In genomic region chr22:47127441-47127871, GRCh38 we compare ENCODE assay signal across 18 cellular contexts.
DNase-seq lines count a peak whose midpoint lies in the region; ATAC-seq and TF ChIP-seq lines count a peak whose summit lies in the region.
"Had no signal": no experiment of that assay in that cellular context is flagged by ENCODE, and none has a peak within 500 bp of the region (broad histone marks: within the 10 kb centered on the region; RNA-seq: fewer than 3 reads in every experiment).

No MANE protein-coding gene starts in this region.

- no peak overlapping the region for H3K27ac Mint-ChIP-seq in chondrocyte (ENCODE audit: unreplicated experiment)
- H3K27ac Mint-ChIP-seq: CD8-positive, alpha-beta T cell; GM23338 had no signal

- intact Hi-C loops in Right ventricle myocardium superior (cut with DNase I) = no loop called here
- intact Hi-C loops in heart right ventricle (cut with DNase I) = no loop called here
- intact Hi-C loops in aorta (cut with DNase I) = no loop called here
- intact Hi-C loops in breast epithelium (cut with DNase I; ENCODE audit: low total_unique reads) = no loop called here

- H3K4me3 Mint-ChIP-seq in chondrocyte (ENCODE audit: unreplicated experiment) = no peak overlapping the region
- H3K4me3 Mint-ChIP-seq: CD8-positive, alpha-beta T cell; GM23338 had no signal

- 97% methylated on average over 15 of the region's 15 CpGs for WGBS in heart right ventricle, 2 donors
- 95 to 96% methylated on average over 15 of the region's 15 CpGs for WGBS in aorta, 2 donors

- no peaks in the 10 kb centered on the region for H3K79me2 ChIP-seq in osteoblast (ENCODE audit: insufficient read depth, low read length)

- H3K9me3 Mint-ChIP-seq in chondrocyte (ENCODE audit: low read depth) = no peaks in the 10 kb centered on the region
- H3K9me3 Mint-ChIP-seq: CD8-positive, alpha-beta T cell; GM23338 had no signal

- peaks cover 8% of the 10 kb centered on the region for H4K20me1 ChIP-seq in osteoblast (ENCODE audit: insufficient read depth, low read length)

- TF ChIP-seq POLR2A in breast epithelium (IDR thresholded peaks at IDR 0.05) = no peak

- H3K9me3 ChIP-seq in heart right ventricle (no peaks in the 10 kb centered on the region), osteoblast (ENCODE audit: low read depth, low read length) (no peaks in the 10 kb centered on the region), aorta (ENCODE audit: control insufficient read depth, low read length) (no peaks in the 10 kb centered on the region), breast epithelium (no peaks in the 10 kb centered on the region)
- H3K9me3 ChIP-seq: A549, BE2C had no signal

- H3K36me3 ChIP-seq in heart right ventricle = peaks cover 0 to 5% (median 0%) of the 10 kb centered on the region in 9 donors
- H3K36me3 ChIP-seq in osteoblast (ENCODE audit: insufficient read depth, low read length) = no peaks in the 10 kb centered on the region
- H3K36me3 ChIP-seq in aorta (ENCODE audit: control insufficient read depth in 1 of 2, insufficient read depth in 2 of 2, low read length in 1 of 2) = no peaks in the 10 kb centered on the region
- no peaks in the 10 kb centered on the region for H3K36me3 ChIP-seq in breast epithelium
- H3K36me3 ChIP-seq: BE2C had no signal

- no peaks in the 10 kb centered on the region for H3K27me3 Mint-ChIP-seq in chondrocyte (ENCODE audit: low read depth)

- H3K27ac ChIP-seq in heart right ventricle (no peak overlapping the region), osteoblast (ENCODE audit: low read depth, low read length) (no peak overlapping the region), aorta (ENCODE audit: low read depth in 1 of 2, low read length in 2 of 2) (no peak overlapping the region), breast epithelium (no peak overlapping the region)
- H3K27ac ChIP-seq: A549, C4-2B had no signal

- no peaks in the 10 kb centered on the region for H3K36me3 Mint-ChIP-seq in chondrocyte (ENCODE audit: low read depth)

- H3K4me1 Mint-ChIP-seq in chondrocyte (ENCODE audit: low read depth) = no peaks in the 10 kb centered on the region

- TF ChIP-seq CTCF in heart right ventricle (IDR thresholded peaks at IDR 0.05) (no peak), chondrocyte (IDR thresholded peaks at IDR 0.05) (no peak), osteoblast (IDR thresholded peaks at IDR 0.05; ENCODE audit: extremely low read depth, low read depth, low read length) (no peak), breast epithelium (IDR thresholded peaks at IDR 0.05) (no peak)

- H3K4me1 ChIP-seq in heart right ventricle (no peaks in the 10 kb centered on the region), osteoblast (ENCODE audit: insufficient read depth, low read length) (no peaks in the 10 kb centered on the region), aorta (ENCODE audit: control insufficient read depth in 1 of 2, insufficient read depth in 2 of 2, low read length in 2 of 2) (no peaks in the 10 kb centered on the region), breast epithelium (no peaks in the 10 kb centered on the region)
- H3K4me1 ChIP-seq: BE2C had no signal

- DNase-seq in Right ventricle myocardium superior = peak; percentile 25
- DNase-seq in heart right ventricle = no peak
- DNase-seq in chondrocyte (ENCODE audit: low spot score) = peak; percentile 56
- peak; percentile 79 for DNase-seq in osteoblast (ENCODE audit: insufficient read length, low spot score, missing footprints)
- DNase-seq in aorta = peak; percentile 31 to 66
- no peak for DNase-seq in glomerular visceral epithelial cell (ENCODE audit: extremely low spot score)
- no peak for DNase-seq in breast epithelium (ENCODE audit: low spot score in 2 of 2)
- DNase-seq: BE2C; CD8-positive, alpha-beta T cell; COR-L47; DMS153; DMS79 treated with DMSO at 0.1 percent for 48 hours; EL; H7 had no signal

- no peak overlapping the region for H3K4me3 ChIP-seq in heart right ventricle
- no peak overlapping the region for H3K4me3 ChIP-seq in osteoblast (ENCODE audit: insufficient read depth, low read length)
- no peak overlapping the region for H3K4me3 ChIP-seq in aorta (ENCODE audit: low read length in 2 of 2)
- H3K4me3 ChIP-seq in breast epithelium = no peak overlapping the region
- H3K4me3 ChIP-seq: A549, GM23338 had no signal

- H2AFZ ChIP-seq in osteoblast (ENCODE audit: low read length) = no peak overlapping the region
- H2AFZ ChIP-seq: GM23338 had no signal

- H3K27me3 ChIP-seq in heart right ventricle = no peaks in the 10 kb centered on the region
- H3K27me3 ChIP-seq in osteoblast (ENCODE audit: insufficient read depth, low read length) = no peaks in the 10 kb centered on the region
- no peaks in the 10 kb centered on the region for H3K27me3 ChIP-seq in aorta (ENCODE audit: control insufficient read depth in 1 of 2, insufficient read depth in 2 of 2, low read length in 1 of 2)
- H3K27me3 ChIP-seq in breast epithelium = no peaks in the 10 kb centered on the region
- H3K27me3 ChIP-seq: BE2C had no signal

- H3K4me2 ChIP-seq in osteoblast (ENCODE audit: insufficient read depth, low read length) = no peak overlapping the region
- H3K4me2 ChIP-seq: A549, GM23338 had no signal

- ATAC-seq in Right ventricle myocardium superior (ENCODE audit: poor library complexity) = no peak
- no peak for ATAC-seq in heart right ventricle
- no peak for ATAC-seq in aorta (ENCODE audit: low FRiP score)
- no peak for ATAC-seq in GM21360 (IDR thresholded peaks at IDR 0.05; ENCODE audit: unreplicated experiment)
- ATAC-seq: CD8-positive, alpha-beta T cell; GM23338 had no signal

Comparison
In these comparisons a context has a peak if more than half of its experiments do, and no peak if none do; other contexts are left out.
1. DNase-seq: peak in Right ventricle myocardium superior (single experiment), chondrocyte (single experiment), osteoblast (single experiment) and aorta (2 of 2); none in heart right ventricle (0 of 2), glomerular visceral epithelial cell (single experiment) and breast epithelium (0 of 2).